27 cellular contexts compared by ENCODE assay signal in genomic region chr12:111040690-111041089, GRCh38. TPM values are rescaled to one million over a fixed set of nuclear protein-coding genes. Genes with fewer than 3 reads are reported as not detected.
"Had no signal": no experiment of that assay in that cellular context is flagged by ENCODE, and none has a peak within 500 bp of the region (broad histone marks: within the 10 kb centered on the region; RNA-seq: fewer than 3 reads in every experiment).

No MANE protein-coding gene starts in this region.

- H3K4me3 ChIP-seq: gastrocnemius medialis, lung, mucosa of descending colon, neural progenitor cell, smooth muscle cell, stomach, thyroid gland had no signal

- H3K27me3 ChIP-seq: thyroid gland had no signal

- H3K4me2 ChIP-seq: neural progenitor cell, smooth muscle cell had no signal

- H3K9me3 ChIP-seq: gastrocnemius medialis, mucosa of descending colon, stomach, thyroid gland had no signal

- DNase-seq: cortex of kidney; effector memory CD8-positive, alpha-beta T cell; foreskin fibroblast; gastrocnemius medialis; head of caudate nucleus; mesenchymal stem cell; mucosa of descending colon; naive thymus-derived CD4-positive, alpha-beta T cell; stimulated activated CD4-positive, alpha-beta T cell treated with anti-CD3 and anti-CD28 coated beads, Interleukin-12 subunit alpha, Interleukin-12 subunit beta, amount 100 ng/mL, for 4 hours; stimulated activated CD4-positive, alpha-beta T cell treated with anti-CD3 and anti-CD28 coated beads, Interleukin-1b, Interleukin-23, amount 100 ng/mL, for 48 hours; stimulated activated CD4-positive, alpha-beta T cell treated with anti-CD3 and anti-CD28 coated beads, Interleukin-4, amount 100 ng/mL, for 1 hour; stimulated activated CD8-positive, alpha-beta memory T cell treated with anti-CD3 and anti-CD28 coated beads, Interleukin-4, amount 100 ng/mL, for 48 hours; stimulated activated naive CD4-positive, alpha-beta T cell treated with Interleukin-2 at 50 U/mL for 16 hours; stomach; thyroid gland had no signal

- H3K27ac ChIP-seq: gastrocnemius medialis, neural progenitor cell, parathyroid adenoma, stomach, thyroid gland had no signal

- H3K4me1 ChIP-seq: gastrocnemius medialis, parathyroid adenoma had no signal

- FAIRE-seq: endometrium, keratinocyte, urothelium cell line had no signal

- H3K79me2 ChIP-seq: parathyroid adenoma had no signal

- H3K9ac ChIP-seq: neural progenitor cell, parathyroid adenoma had no signal

- ATAC-seq: effector memory CD8-positive, alpha-beta T cell; gastrocnemius medialis; left lobe of liver; mucosa of descending colon; naive thymus-derived CD4-positive, alpha-beta T cell; sciatic nerve had no signal

- H2AFZ ChIP-seq: neural progenitor cell, parathyroid adenoma had no signal

- H3K36me3 ChIP-seq: gastrocnemius medialis, neural progenitor cell, stomach, thyroid gland had no signal

RNA-seq across cellular contexts. Expression of gene CUX2, which starts 6.7 kb away (rescaled TPM):
- total RNA-seq: dermis microvascular lymphatic vessel endothelial cell, glomerular endothelial cell, osteoblast, smooth muscle cell had no signal
- polyA plus RNA-seq: keratinocyte, smooth muscle cell had no signal
